2 cellular contexts compared by ENCODE assay signal in genomic region chr1:151009206-151009587, GRCh38.
TF ChIP-seq lines count a peak whose summit lies in the region.

No MANE protein-coding gene starts in this region.

TF ChIP-seq in GM23338, 12 proteins besides CTCF, POLR2A, EP300 and RAD21 (continued from another document):
- TF ChIP-seq ZNF462 (CRISPR knock-in tag; IDR thresholded peaks at IDR 0.05) (no peak), NANOG (IDR thresholded peaks at IDR 0.05; ENCODE audit: borderline replicate concordance) (no peak), ZNF114 (CRISPR knock-in tag; IDR thresholded peaks at IDR 0.05) (no peak), ETS1 (IDR thresholded peaks at IDR 0.05) (no peak), ZNF331 (CRISPR knock-in tag; IDR thresholded peaks at IDR 0.05; ENCODE audit: low read depth) (no peak), CREB1 (CRISPR knock-in tag; IDR thresholded peaks at IDR 0.05; ENCODE audit: low read depth) (no peak)

TF ChIP-seq in WTC11, 78 proteins besides CTCF, POLR2A, EP300 and RAD21 (continued from another document):
- TF ChIP-seq ZNF425 (CRISPR knock-in tag; conservative IDR thresholded peaks at IDR 0.05) (no peak), SMAD4 (CRISPR knock-in tag; IDR thresholded peaks at IDR 0.05) (no peak), STAT6 (CRISPR knock-in tag; conservative IDR thresholded peaks at IDR 0.05; ENCODE audit: low read depth) (no peak), USF1 (CRISPR knock-in tag; IDR thresholded peaks at IDR 0.05) (no peak), GRHL2 (CRISPR knock-in tag; IDR thresholded peaks at IDR 0.05; ENCODE audit: insufficient replicate concordance, severe bottlenecking) (no peak), CREM (CRISPR knock-in tag; IDR thresholded peaks at IDR 0.05) (no peak), RELA (CRISPR knock-in tag; IDR thresholded peaks at IDR 0.05; ENCODE audit: borderline replicate concordance) (no peak), E2F4 (CRISPR knock-in tag; IDR thresholded peaks at IDR 0.05; ENCODE audit: borderline replicate concordance, low read depth) (no peak), ZMAT4 (CRISPR knock-in tag; IDR thresholded peaks at IDR 0.05) (no peak), ATF3 (CRISPR knock-in tag; conservative IDR thresholded peaks at IDR 0.05) (no peak), ELF4 (CRISPR knock-in tag; IDR thresholded peaks at IDR 0.05; ENCODE audit: low read depth) (no peak), ZNF423 (CRISPR knock-in tag; IDR thresholded peaks at IDR 0.05) (no peak), ZNF263 (CRISPR knock-in tag; IDR thresholded peaks at IDR 0.05; ENCODE audit: low read depth) (no peak), NR2C2 (CRISPR knock-in tag; IDR thresholded peaks at IDR 0.05) (no peak)
